ENCODE assay signal across 9 cellular contexts in genomic region chr11:43172477-43172876, GRCh38.
"Had no signal": no experiment of that assay in that cellular context is flagged by ENCODE, and none has a peak within 500 bp of the region (broad histone marks: within the 10 kb centered on the region; RNA-seq: fewer than 3 reads in every experiment).

No MANE protein-coding gene starts in this region.

- H3K36me3 ChIP-seq: HAP-1 had no signal

- H3K4me3 Mint-ChIP-seq: GM23338, H9, HFFc6 had no signal

- DNase-seq: GM23248, GOT3, H7, H9, HCEC 1CT, HFFc6 had no signal

- H3K4me1 Mint-ChIP-seq: GM23338 had no signal

- H3K27ac ChIP-seq: GM23248 had no signal

- H3K4me1 ChIP-seq: HAP-1 had no signal

- H3K4me3 ChIP-seq: GM23248, GM23338, HAP-1 had no signal

- H3K27ac Mint-ChIP-seq: GM23338, H9, HFFc6 had no signal

- H3K9me3 ChIP-seq: HAP-1 had no signal

- ATAC-seq: GM23338, HCT116 had no signal
